28 cellular contexts compared by ENCODE assay signal in genomic region chr10:50520115-50520514, GRCh38.
"Had no signal": no experiment of that assay in that cellular context is flagged by ENCODE, and none has a peak within 500 bp of the region (broad histone marks: within the 10 kb centered on the region; RNA-seq: fewer than 3 reads in every experiment).

No MANE protein-coding gene starts in this region.

- H3K27me3 ChIP-seq: stomach, suprapubic skin, testis, thyroid gland, tibial artery, tibial nerve, transverse colon, upper lobe of left lung, upper lobe of right lung, uterus, vagina had no signal

- H3K4me3 ChIP-seq: stomach, suprapubic skin, testis, thoracic aorta, thyroid gland, tibial artery, tibial nerve, transverse colon, upper lobe of left lung, upper lobe of right lung, uterus, vagina had no signal

- H3K27ac ChIP-seq: stomach, suprapubic skin, testis, thoracic aorta, tibial artery, tibial nerve, transverse colon, upper lobe of left lung, upper lobe of right lung, uterus, vagina had no signal

- FAIRE-seq: urothelium cell line had no signal

- H3K4me1 ChIP-seq: tibial artery, upper lobe of right lung, uterus had no signal

- H3K9me3 ChIP-seq: stomach, suprapubic skin, testis, thoracic aorta, thyroid gland, tibial artery, tibial nerve, transverse colon, upper lobe of left lung, upper lobe of right lung, uterus, vagina had no signal

- H3K27ac Mint-ChIP-seq: stimulated activated effector memory CD8-positive, alpha-beta T cell treated with anti-CD3 and anti-CD28 coated beads, Interleukin-12 subunit alpha, Interleukin-12 subunit beta, amount 100 ng/mL, for 72 hours; stimulated activated memory B cell treated with anti-CD40 and anti-IgM and Interleukin-4, amounts not matched to agents 10 μg/mL and 1 μg/mL and 100 μg/mL, for 72 hours; stimulated activated naive B cell treated with anti-CD40 and anti-IgM and Interleukin-4, amounts not matched to agents 10 μg/mL and 1 μg/mL and 100 μg/mL, for 72 hours; stimulated activated naive CD8-positive, alpha-beta T cell treated with anti-CD3 and anti-CD28 coated beads, Interleukin-15, amount 100 ng/mL, for 72 hours; stimulated activated naive CD8-positive, alpha-beta T cell treated with anti-CD3 and anti-CD28 coated beads, Interleukin-15, Interleukin-2, amounts not matched to agents 100 ng/mL and 50 ng/mL, for 24 hours; type B pancreatic cell had no signal

- ATAC-seq: stimulated activated effector memory CD8-positive, alpha-beta T cell treated with anti-CD3 and anti-CD28 coated beads, Interleukin-12 subunit alpha, Interleukin-12 subunit beta, amount 100 ng/mL, for 72 hours; stimulated activated memory B cell treated with anti-CD40 and anti-IgM and Interleukin-4, amounts not matched to agents 10 μg/mL and 1 μg/mL and 100 μg/mL, for 72 hours; stimulated activated naive B cell treated with anti-CD40 and anti-IgM and Interleukin-4, amounts not matched to agents 10 μg/mL and 1 μg/mL and 100 μg/mL, for 72 hours; stimulated activated naive CD8-positive, alpha-beta T cell treated with anti-CD3 and anti-CD28 coated beads, Interleukin-15, amount 100 ng/mL, for 72 hours; stimulated activated naive CD8-positive, alpha-beta T cell treated with anti-CD3 and anti-CD28 coated beads, Interleukin-15, Interleukin-2, amounts not matched to agents 100 U/mL and 50 U/mL, for 24 hours; upper lobe of right lung had no signal

- H3K27me3 Mint-ChIP-seq: stimulated activated memory B cell treated with anti-CD40 and anti-IgM and Interleukin-4, amounts not matched to agents 10 μg/mL and 1 μg/mL and 100 μg/mL, for 72 hours; stimulated activated naive B cell treated with anti-CD40 and anti-IgM and Interleukin-4, amounts not matched to agents 10 μg/mL and 1 μg/mL and 100 μg/mL, for 72 hours; stimulated activated naive CD8-positive, alpha-beta T cell treated with anti-CD3 and anti-CD28 coated beads, Interleukin-15, amount 100 ng/mL, for 72 hours; stimulated activated naive CD8-positive, alpha-beta T cell treated with anti-CD3 and anti-CD28 coated beads, Interleukin-15, Interleukin-2, amounts not matched to agents 100 ng/mL and 50 ng/mL, for 24 hours; type B pancreatic cell had no signal

- H3K36me3 Mint-ChIP-seq: stimulated activated effector memory CD8-positive, alpha-beta T cell treated with anti-CD3 and anti-CD28 coated beads, Interleukin-12 subunit alpha, Interleukin-12 subunit beta, amount 100 ng/mL, for 72 hours; type B pancreatic cell had no signal

- H3K9me3 Mint-ChIP-seq: stimulated activated effector memory CD8-positive, alpha-beta T cell treated with anti-CD3 and anti-CD28 coated beads, Interleukin-12 subunit alpha, Interleukin-12 subunit beta, amount 100 ng/mL, for 72 hours; stimulated activated memory B cell treated with anti-CD40 and anti-IgM and Interleukin-4, amounts not matched to agents 10 μg/mL and 1 μg/mL and 100 μg/mL, for 72 hours; stimulated activated naive B cell treated with anti-CD40 and anti-IgM and Interleukin-4, amounts not matched to agents 10 μg/mL and 1 μg/mL and 100 μg/mL, for 72 hours; stimulated activated naive CD8-positive, alpha-beta T cell treated with anti-CD3 and anti-CD28 coated beads, Interleukin-15, amount 100 ng/mL, for 72 hours; type B pancreatic cell had no signal

- H3K36me3 ChIP-seq: suprapubic skin, thoracic aorta, thyroid gland, tibial nerve, transverse colon, upper lobe of left lung, uterus, vagina had no signal

- DNase-seq: stimulated activated CD4-positive, alpha-beta T cell treated with anti-CD3 and anti-CD28 coated beads, Interleukin-2, amount 100 ng/mL, for 48 hours; stimulated activated CD4-positive, alpha-beta T cell treated with anti-CD3 and anti-CD28 coated beads, Interleukin-4, amount 100 ng/mL, for 1 hour; stimulated activated CD4-positive, alpha-beta T cell treated with anti-CD3 and anti-CD28 coated beads, Interleukin-4, amount 100 ng/mL, for 24 hours; stimulated activated CD4-positive, alpha-beta T cell treated with anti-CD3 and anti-CD28 coated beads, Interleukin-4, amount 100 ng/mL, for 4 hours; stimulated activated CD8-positive, alpha-beta memory T cell treated with anti-CD3 and anti-CD28 coated beads, Interleukin-4, amount 100 ng/mL, for 48 hours; stimulated activated naive B cell treated with anti-CD40 and anti-IgM and Interleukin-4, amounts not matched to agents 10 μg/mL and 1 μg/mL and 100 μg/mL, for 72 hours; stimulated activated naive CD4-positive, alpha-beta T cell; stimulated activated naive CD4-positive, alpha-beta T cell treated with Interleukin-2 at 50 U/mL for 16 hours; stimulated activated naive CD8-positive, alpha-beta T cell treated with anti-CD3 and anti-CD28 coated beads, Interleukin-15, amount 100 ng/mL, for 72 hours; stimulated activated naive CD8-positive, alpha-beta T cell treated with anti-CD3 and anti-CD28 coated beads, Interleukin-15, Interleukin-2, amounts not matched to agents 100 U/mL and 50 U/mL, for 24 hours; stomach; substantia nigra; testis; thyroid gland; tibial artery; transverse colon; upper lobe of left lung; upper lobe of right lung; uterus had no signal

- H3K4me3 Mint-ChIP-seq: stimulated activated effector memory CD8-positive, alpha-beta T cell treated with anti-CD3 and anti-CD28 coated beads, Interleukin-12 subunit alpha, Interleukin-12 subunit beta, amount 100 ng/mL, for 72 hours; stimulated activated memory B cell treated with anti-CD40 and anti-IgM and Interleukin-4, amounts not matched to agents 10 μg/mL and 1 μg/mL and 100 μg/mL, for 72 hours; stimulated activated naive B cell treated with anti-CD40 and anti-IgM and Interleukin-4, amounts not matched to agents 10 μg/mL and 1 μg/mL and 100 μg/mL, for 72 hours; stimulated activated naive CD8-positive, alpha-beta T cell treated with anti-CD3 and anti-CD28 coated beads, Interleukin-15, amount 100 ng/mL, for 72 hours; stimulated activated naive CD8-positive, alpha-beta T cell treated with anti-CD3 and anti-CD28 coated beads, Interleukin-15, Interleukin-2, amounts not matched to agents 100 ng/mL and 50 ng/mL, for 24 hours; type B pancreatic cell had no signal
